Comparison of ENCODE assay signal across 2 cellular contexts in the genomic region with DNA sequence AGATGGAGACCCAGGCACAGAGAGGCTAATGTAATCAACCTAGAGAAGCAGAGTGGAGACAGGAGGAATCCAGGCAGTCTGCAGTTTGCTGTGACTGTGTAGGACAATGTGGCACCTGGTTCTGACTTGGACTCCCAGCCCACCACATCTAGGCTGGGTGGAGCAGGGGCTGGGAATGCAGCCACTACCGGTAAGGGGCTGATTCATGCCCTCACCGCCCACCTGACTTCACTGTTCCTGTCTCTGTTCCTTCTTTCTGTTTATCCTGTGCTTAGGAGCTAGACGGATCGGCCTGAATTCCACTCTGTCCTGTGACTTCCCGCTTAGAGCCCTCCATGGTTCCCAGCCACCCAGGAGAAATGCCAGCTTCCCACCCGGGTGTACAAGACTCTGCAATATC.
A peak's percentile ranks its signal among the peaks of the same experiment; 100 is the strongest.
TF ChIP-seq lines count a peak whose summit lies in the region.

No MANE protein-coding gene starts in this region.

TF ChIP-seq in GM12878, 131 proteins besides CTCF, POLR2A, EP300 and RAD21:
- TF ChIP-seq SREBF2 (IDR thresholded peaks at IDR 0.05; ENCODE audit: low read length) (no peak), CHD2 (IDR thresholded peaks at IDR 0.05; ENCODE audit: borderline replicate concordance, low read depth, low read length) (no peak), DPF2 (IDR thresholded peaks at IDR 0.05) (0 out of 2 replicates have a peak, but pooled peaks have one; percentile 13), PAX8 (IDR thresholded peaks at IDR 0.05) (no peak), USF1 (IDR thresholded peaks at IDR 0.05; ENCODE audit: borderline replicate concordance, extremely low read length, insufficient read depth, low read depth, low read length) (no peak), SPI1 (IDR thresholded peaks at IDR 0.05; ENCODE audit: borderline replicate concordance, insufficient read depth, low read depth, low read length) (0 out of 2 replicates have a peak, but pooled peaks have one; percentile 44), MYB (IDR thresholded peaks at IDR 0.05; ENCODE audit: borderline replicate concordance, low read depth, low read length) (no peak), TCF3 (IDR thresholded peaks at IDR 0.05; ENCODE audit: borderline replicate concordance, insufficient read depth, low read depth, low read length) (no peak)
- TF ChIP-seq, protein P1, sequence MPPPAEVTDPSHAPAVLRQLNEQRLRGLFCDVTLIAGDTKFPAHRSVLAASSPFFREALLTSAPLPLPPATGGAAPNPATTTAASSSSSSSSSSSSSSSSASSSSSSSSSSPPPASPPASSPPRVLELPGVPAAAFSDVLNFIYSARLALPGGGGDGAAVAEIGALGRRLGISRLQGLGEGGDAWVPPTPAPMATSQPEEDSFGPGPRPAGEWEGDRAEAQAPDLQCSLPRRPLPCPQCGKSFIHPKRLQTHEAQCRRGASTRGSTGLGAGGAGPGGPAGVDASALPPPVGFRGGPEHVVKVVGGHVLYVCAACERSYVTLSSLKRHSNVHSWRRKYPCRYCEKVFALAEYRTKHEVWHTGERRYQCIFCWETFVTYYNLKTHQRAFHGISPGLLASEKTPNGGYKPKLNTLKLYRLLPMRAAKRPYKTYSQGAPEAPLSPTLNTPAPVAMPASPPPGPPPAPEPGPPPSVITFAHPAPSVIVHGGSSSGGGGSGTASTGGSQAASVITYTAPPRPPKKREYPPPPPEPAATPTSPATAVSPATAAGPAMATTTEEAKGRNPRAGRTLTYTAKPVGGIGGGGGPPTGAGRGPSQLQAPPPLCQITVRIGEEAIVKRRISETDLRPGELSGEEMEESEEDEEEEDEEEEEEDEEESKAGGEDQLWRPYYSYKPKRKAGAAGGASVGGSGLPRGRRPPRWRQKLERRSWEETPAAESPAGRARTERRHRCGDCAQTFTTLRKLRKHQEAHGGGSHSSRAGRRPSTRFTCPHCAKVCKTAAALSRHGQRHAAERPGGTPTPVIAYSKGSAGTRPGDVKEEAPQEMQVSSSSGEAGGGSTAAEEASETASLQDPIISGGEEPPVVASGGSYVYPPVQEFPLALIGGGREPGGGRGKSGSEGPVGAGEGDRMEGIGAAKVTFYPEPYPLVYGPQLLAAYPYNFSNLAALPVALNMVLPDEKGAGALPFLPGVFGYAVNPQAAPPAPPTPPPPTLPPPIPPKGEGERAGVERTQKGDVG (CRISPR knock-in tag; IDR thresholded peaks at IDR 0.05): no peak
TF ChIP-seq in GM12878: peak in this region for 2.

TF ChIP-seq in WTC11, 78 proteins besides CTCF, POLR2A, EP300 and RAD21:
- TF ChIP-seq ZNF512 (CRISPR knock-in tag; IDR thresholded peaks at IDR 0.05; ENCODE audit: borderline replicate concordance) (no peak), JUN (CRISPR knock-in tag; IDR thresholded peaks at IDR 0.05) (no peak), USF2 (CRISPR knock-in tag; IDR thresholded peaks at IDR 0.05) (no peak), PRRX2 (CRISPR knock-in tag; IDR thresholded peaks at IDR 0.05) (no peak), HMGXB4 (CRISPR knock-in tag; IDR thresholded peaks at IDR 0.05) (no peak), ZNF671 (CRISPR knock-in tag; IDR thresholded peaks at IDR 0.05) (no peak), FOXP4 (CRISPR knock-in tag; IDR thresholded peaks at IDR 0.05) (no peak), IRF2 (CRISPR knock-in tag; IDR thresholded peaks at IDR 0.05; ENCODE audit: borderline replicate concordance, low read depth) (no peak), CREM (CRISPR knock-in tag; IDR thresholded peaks at IDR 0.05) (no peak), RELA (CRISPR knock-in tag; IDR thresholded peaks at IDR 0.05; ENCODE audit: borderline replicate concordance) (no peak), TP53 (CRISPR knock-in tag; IDR thresholded peaks at IDR 0.05) (no peak)
- TF ChIP-seq, protein P2, sequence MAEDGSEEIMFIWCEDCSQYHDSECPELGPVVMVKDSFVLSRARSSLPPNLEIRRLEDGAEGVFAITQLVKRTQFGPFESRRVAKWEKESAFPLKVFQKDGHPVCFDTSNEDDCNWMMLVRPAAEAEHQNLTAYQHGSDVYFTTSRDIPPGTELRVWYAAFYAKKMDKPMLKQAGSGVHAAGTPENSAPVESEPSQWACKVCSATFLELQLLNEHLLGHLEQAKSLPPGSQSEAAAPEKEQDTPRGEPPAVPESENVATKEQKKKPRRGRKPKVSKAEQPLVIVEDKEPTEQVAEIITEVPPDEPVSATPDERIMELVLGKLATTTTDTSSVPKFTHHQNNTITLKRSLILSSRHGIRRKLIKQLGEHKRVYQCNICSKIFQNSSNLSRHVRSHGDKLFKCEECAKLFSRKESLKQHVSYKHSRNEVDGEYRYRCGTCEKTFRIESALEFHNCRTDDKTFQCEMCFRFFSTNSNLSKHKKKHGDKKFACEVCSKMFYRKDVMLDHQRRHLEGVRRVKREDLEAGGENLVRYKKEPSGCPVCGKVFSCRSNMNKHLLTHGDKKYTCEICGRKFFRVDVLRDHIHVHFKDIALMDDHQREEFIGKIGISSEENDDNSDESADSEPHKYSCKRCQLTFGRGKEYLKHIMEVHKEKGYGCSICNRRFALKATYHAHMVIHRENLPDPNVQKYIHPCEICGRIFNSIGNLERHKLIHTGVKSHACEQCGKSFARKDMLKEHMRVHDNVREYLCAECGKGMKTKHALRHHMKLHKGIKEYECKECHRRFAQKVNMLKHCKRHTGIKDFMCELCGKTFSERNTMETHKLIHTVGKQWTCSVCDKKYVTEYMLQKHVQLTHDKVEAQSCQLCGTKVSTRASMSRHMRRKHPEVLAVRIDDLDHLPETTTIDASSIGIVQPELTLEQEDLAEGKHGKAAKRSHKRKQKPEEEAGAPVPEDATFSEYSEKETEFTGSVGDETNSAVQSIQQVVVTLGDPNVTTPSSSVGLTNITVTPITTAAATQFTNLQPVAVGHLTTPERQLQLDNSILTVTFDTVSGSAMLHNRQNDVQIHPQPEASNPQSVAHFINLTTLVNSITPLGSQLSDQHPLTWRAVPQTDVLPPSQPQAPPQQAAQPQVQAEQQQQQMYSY (CRISPR knock-in tag; IDR thresholded peaks at IDR 0.05): no peak
- TF ChIP-seq, protein P3, sequence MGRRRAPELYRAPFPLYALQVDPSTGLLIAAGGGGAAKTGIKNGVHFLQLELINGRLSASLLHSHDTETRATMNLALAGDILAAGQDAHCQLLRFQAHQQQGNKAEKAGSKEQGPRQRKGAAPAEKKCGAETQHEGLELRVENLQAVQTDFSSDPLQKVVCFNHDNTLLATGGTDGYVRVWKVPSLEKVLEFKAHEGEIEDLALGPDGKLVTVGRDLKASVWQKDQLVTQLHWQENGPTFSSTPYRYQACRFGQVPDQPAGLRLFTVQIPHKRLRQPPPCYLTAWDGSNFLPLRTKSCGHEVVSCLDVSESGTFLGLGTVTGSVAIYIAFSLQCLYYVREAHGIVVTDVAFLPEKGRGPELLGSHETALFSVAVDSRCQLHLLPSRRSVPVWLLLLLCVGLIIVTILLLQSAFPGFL (CRISPR knock-in tag; IDR thresholded peaks at IDR 0.05; ENCODE audit: borderline replicate concordance): no peak
- TF ChIP-seq, protein P4, sequence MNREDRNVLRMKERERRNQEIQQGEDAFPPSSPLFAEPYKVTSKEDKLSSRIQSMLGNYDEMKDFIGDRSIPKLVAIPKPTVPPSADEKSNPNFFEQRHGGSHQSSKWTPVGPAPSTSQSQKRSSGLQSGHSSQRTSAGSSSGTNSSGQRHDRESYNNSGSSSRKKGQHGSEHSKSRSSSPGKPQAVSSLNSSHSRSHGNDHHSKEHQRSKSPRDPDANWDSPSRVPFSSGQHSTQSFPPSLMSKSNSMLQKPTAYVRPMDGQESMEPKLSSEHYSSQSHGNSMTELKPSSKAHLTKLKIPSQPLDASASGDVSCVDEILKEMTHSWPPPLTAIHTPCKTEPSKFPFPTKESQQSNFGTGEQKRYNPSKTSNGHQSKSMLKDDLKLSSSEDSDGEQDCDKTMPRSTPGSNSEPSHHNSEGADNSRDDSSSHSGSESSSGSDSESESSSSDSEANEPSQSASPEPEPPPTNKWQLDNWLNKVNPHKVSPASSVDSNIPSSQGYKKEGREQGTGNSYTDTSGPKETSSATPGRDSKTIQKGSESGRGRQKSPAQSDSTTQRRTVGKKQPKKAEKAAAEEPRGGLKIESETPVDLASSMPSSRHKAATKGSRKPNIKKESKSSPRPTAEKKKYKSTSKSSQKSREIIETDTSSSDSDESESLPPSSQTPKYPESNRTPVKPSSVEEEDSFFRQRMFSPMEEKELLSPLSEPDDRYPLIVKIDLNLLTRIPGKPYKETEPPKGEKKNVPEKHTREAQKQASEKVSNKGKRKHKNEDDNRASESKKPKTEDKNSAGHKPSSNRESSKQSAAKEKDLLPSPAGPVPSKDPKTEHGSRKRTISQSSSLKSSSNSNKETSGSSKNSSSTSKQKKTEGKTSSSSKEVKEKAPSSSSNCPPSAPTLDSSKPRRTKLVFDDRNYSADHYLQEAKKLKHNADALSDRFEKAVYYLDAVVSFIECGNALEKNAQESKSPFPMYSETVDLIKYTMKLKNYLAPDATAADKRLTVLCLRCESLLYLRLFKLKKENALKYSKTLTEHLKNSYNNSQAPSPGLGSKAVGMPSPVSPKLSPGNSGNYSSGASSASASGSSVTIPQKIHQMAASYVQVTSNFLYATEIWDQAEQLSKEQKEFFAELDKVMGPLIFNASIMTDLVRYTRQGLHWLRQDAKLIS (CRISPR knock-in tag; IDR thresholded peaks at IDR 0.05; ENCODE audit: borderline replicate concordance): no peak
- TF ChIP-seq, protein P5, sequence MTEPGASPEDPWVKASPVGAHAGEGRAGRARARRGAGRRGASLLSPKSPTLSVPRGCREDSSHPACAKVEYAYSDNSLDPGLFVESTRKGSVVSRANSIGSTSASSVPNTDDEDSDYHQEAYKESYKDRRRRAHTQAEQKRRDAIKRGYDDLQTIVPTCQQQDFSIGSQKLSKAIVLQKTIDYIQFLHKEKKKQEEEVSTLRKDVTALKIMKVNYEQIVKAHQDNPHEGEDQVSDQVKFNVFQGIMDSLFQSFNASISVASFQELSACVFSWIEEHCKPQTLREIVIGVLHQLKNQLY (CRISPR knock-in tag; IDR thresholded peaks at IDR 0.05): no peak
- TF ChIP-seq, protein P6, sequence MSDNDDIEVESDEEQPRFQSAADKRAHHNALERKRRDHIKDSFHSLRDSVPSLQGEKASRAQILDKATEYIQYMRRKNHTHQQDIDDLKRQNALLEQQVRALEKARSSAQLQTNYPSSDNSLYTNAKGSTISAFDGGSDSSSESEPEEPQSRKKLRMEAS (CRISPR knock-in tag; IDR thresholded peaks at IDR 0.05): no peak
